In genomic region chr9:19976226-19976625, GRCh38 we compare ENCODE assay signal across 11 cellular contexts.
A peak's percentile ranks its signal among the peaks of the same experiment; 100 is the strongest.
DNase-seq lines count a peak whose midpoint lies in the region; ATAC-seq and FAIRE-seq lines count a peak whose summit lies in the region.
"Had no signal": no experiment of that assay in that cellular context is flagged by ENCODE, and none has a peak within 500 bp of the region (broad histone marks: within the 10 kb centered on the region; RNA-seq: fewer than 3 reads in every experiment).

No MANE protein-coding gene starts in this region.

- FAIRE-seq in GM19239 (lab: Jason Lieb, UNC) = peak; percentile 64

- peak overlapping the region; percentile 48 for H3K4me3 Mint-ChIP-seq in activated T-helper 17 cell treated with anti-CD3 and anti-CD28 coated beads, Interleukin-2, amount 50 U/mL, for 72 hours

- peaks cover 3% of the 10 kb centered on the region for H3K9me3 Mint-ChIP-seq in activated T-helper 17 cell treated with anti-CD3 and anti-CD28 coated beads, Interleukin-2, amount 50 U/mL, for 72 hours

- no peaks in the 10 kb centered on the region for H3K36me3 Mint-ChIP-seq in activated T-helper 17 cell treated with anti-CD3 and anti-CD28 coated beads, Interleukin-2, amount 50 U/mL, for 72 hours (ENCODE audit: low read depth)

- peaks cover 12% of the 10 kb centered on the region for H3K4me1 Mint-ChIP-seq in activated T-helper 17 cell treated with anti-CD3 and anti-CD28 coated beads, Interleukin-2, amount 50 U/mL, for 72 hours

- DNase-seq in GM19239 (ENCODE audit: insufficient read length, low spot score) (no peak), KG1 (lab: John Stamatoyannopoulos, UW) (peak; percentile 54), NCI-H2107 treated with DMSO at 0.1 percent for 48 hours (lab: John Stamatoyannopoulos, UW; ENCODE audit: unreplicated experiment) (no peak), NCI-H510A treated with DMSO at 0.1 percent for 48 hours (lab: John Stamatoyannopoulos, UW) (no peak), hippocampal formation (lab: John Stamatoyannopoulos, UW) (no peak)
- peak; percentile 41 for DNase-seq in stimulated activated CD4-positive, alpha-beta T cell treated with anti-CD3 and anti-CD28 coated beads, Interleukin-2, amount 100 ng/mL, for 4 hours (ENCODE audit: low read depth)
- DNase-seq: midbrain, spleen, uterus had no signal

- ATAC-seq in activated T-helper 17 cell treated with anti-CD3 and anti-CD28 coated beads, Interleukin-2, amount 50 U/mL, for 72 hours (replicated peaks) = peak; percentile 97
- ATAC-seq in HG02981 (IDR thresholded peaks at IDR 0.05; ENCODE audit: unreplicated experiment) = no peak

- peak overlapping the region; percentile 92 for H3K27ac Mint-ChIP-seq in activated T-helper 17 cell treated with anti-CD3 and anti-CD28 coated beads, Interleukin-2, amount 50 U/mL, for 72 hours

- H3K27me3 Mint-ChIP-seq in activated T-helper 17 cell treated with anti-CD3 and anti-CD28 coated beads, Interleukin-2, amount 50 U/mL, for 72 hours = peaks cover 3% of the 10 kb centered on the region

Comparison
In these comparisons a context has a peak if more than half of its experiments do, and no peak if none do; other contexts are left out.
1. DNase-seq: peak in KG1 (single experiment) and stimulated activated CD4-positive, alpha-beta T cell treated with anti-CD3 and anti-CD28 coated beads, Interleukin-2, amount 100 ng/mL, for 4 hours (single experiment); none in GM19239 (single experiment), NCI-H2107 treated with DMSO at 0.1 percent for 48 hours (single experiment), NCI-H510A treated with DMSO at 0.1 percent for 48 hours (single experiment) and hippocampal formation (0 of 2).